Comparison of ENCODE assay signal across 22 cellular contexts in the genomic region with DNA sequence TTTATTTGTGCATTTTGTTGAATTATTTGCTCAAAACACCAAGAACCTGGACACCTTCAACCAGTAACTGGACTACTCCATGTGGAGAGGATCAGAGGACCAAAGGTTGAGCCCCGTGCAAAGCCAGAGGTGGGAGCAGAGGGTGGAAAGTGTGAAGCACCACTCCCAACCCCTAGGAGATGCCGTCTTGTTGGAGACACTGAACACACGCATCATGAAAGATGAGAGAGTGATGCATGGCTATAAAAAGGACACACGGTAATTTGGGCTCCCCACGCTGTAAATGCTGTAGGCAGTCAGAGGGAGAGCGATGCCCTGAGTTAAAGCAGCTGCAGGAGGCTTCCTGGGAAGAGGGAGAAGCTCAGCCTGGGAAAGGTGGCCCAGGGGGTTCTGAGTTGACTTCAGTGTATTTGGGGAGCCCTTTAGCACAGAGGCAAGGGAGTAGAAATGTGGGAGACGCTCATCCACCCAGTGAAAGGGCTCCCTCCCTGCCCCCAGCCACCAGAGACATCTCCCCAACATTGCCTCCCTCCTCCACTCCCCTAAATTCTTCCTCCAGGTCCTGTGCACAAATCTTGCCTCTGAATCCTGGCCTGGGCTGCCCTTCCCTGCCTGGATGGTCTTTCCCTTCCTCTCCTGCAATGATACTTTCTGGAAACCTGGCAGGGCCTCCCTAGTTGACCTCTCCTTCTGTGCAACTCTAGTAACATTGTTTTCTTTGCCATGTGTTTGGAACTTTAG. TPM values are rescaled to one million over a fixed set of nuclear protein-coding genes. Genes with fewer than 3 reads are reported as not detected.
"Had no signal": no experiment of that assay in that cellular context is flagged by ENCODE, and none has a peak within 500 bp of the region (broad histone marks: within the 10 kb centered on the region; RNA-seq: fewer than 3 reads in every experiment).

No MANE protein-coding gene starts in this region.

- H3K27me3 ChIP-seq: adrenal gland had no signal

- ATAC-seq: activated CD8-positive, alpha-beta T cell treated with anti-CD3 and anti-CD28 coated beads for 36 hours; activated T-cell treated with anti-CD3 and anti-CD28 coated beads, Interleukin-2, amount 50 U/mL, for 72 hours had no signal

- H3K9me3 ChIP-seq: adrenal gland had no signal

- H3K4me3 ChIP-seq: adrenal gland, PC-9, SK-N-MC had no signal

- H3K36me3 ChIP-seq: adrenal gland had no signal

- H3K27ac ChIP-seq: adrenal gland, PC-9, SK-N-MC, VCaP had no signal

- FAIRE-seq: bronchial epithelial cell had no signal

- H3K4me1 ChIP-seq: adrenal gland had no signal

- H2AFZ ChIP-seq: PC-9 had no signal

- DNase-seq: activated CD4-positive, CD25-positive, alpha-beta regulatory T cell; activated CD8-positive, alpha-beta memory T cell treated with anti-CD3 and anti-CD28 coated beads, Interleukin-2, amount 50 U/mL, for 4 hours; activated CD8-positive, alpha-beta T cell treated with anti-CD3 and anti-CD28 coated beads for 36 hours; activated naive CD4-positive, alpha-beta T cell treated with anti-CD3 and anti-CD28 coated beads, Interleukin-2, amount 50 U/mL, for 16 hours; activated naive CD8-positive, alpha-beta T cell treated with anti-CD3 and anti-CD28 coated beads, Interleukin-2, amount 10 ng/mL, durations not matched to agents 7 days and 5 days; activated T-cell treated with anti-CD3 and anti-CD28 coated beads, Interleukin-2, amount 50 U/mL, for 72 hours; adrenal gland; Kasumi-1; NCI-H1092; NCI-H1417; NCI-H1930; NCI-H2171; NCI-H446 treated with DMSO at 0.1 percent for 48 hours; NCI-H82; T-helper 1 cell had no signal

- H3K4me2 ChIP-seq: PC-9 had no signal

RNA-seq across cellular contexts. Expression of a gene that starts 55.8 kb away (rescaled TPM):
- total RNA-seq: activated CD8-positive, alpha-beta T cell treated with anti-CD3 and anti-CD28 coated beads for 36 hours; activated naive CD8-positive, alpha-beta T cell treated with anti-CD3 and anti-CD28 coated beads, Interleukin-2, amount 10 ng/mL, durations not matched to agents 7 days and 5 days; activated T-cell treated with anti-CD3 and anti-CD28 coated beads, Interleukin-2, amount 50 U/mL, for 72 hours; activated T-helper 2 cell treated with anti-CD3 and anti-CD28 coated beads, Interferon-gamma antibody, Interleukin-2, Interleukin-4, amounts not matched to agents 10 μg/mL and 5 μg/mL and 100 μg/mL, durations not matched to agents 14 hours and 24 hours and 36 hours; bronchial epithelial cell; PC-9; RPMI7951; T-helper 2 cell treated with Interferon-gamma antibody and Interleukin-4, amounts not matched to agents 100 ng/mL and 5 ng/mL, for 36 hours had no signal
- polyA plus RNA-seq: adrenal gland had no signal
